8 cellular contexts compared by ENCODE assay signal in genomic region chr6:692858-693736, GRCh38. TPM values are rescaled to one million over a fixed set of nuclear protein-coding genes. Genes with fewer than 3 reads are reported as not detected.
DNase-seq lines count a peak whose midpoint lies in the region; ATAC-seq and TF ChIP-seq lines count a peak whose summit lies in the region.

Gene EXOC2 (minus strand): TSS chr6:693139. CDS start chr6:637818, 55,321 bp downstream.

- H3K36me3 ChIP-seq in HAP-1 (replicated peaks) (no peaks in the 10 kb centered on the region), MM.1S (replicated peaks; ENCODE audit: insufficient read depth, low read length) (no peaks in the 10 kb centered on the region), parathyroid adenoma (ENCODE audit: control insufficient read depth, insufficient read depth, low read length) (no peaks in the 10 kb centered on the region), thyroid gland (no peaks in the 10 kb centered on the region)

- ATAC-seq in activated naive CD8-positive, alpha-beta T cell treated with anti-CD3 and anti-CD28 coated beads, Interleukin-2, amount 10 ng/mL, durations not matched to agents 7 days and 5 days (ENCODE audit: low read depth) = peak; percentile 74
- ATAC-seq in Right ventricle myocardium superior (ENCODE audit: poor library complexity) = peak; percentile 99

- 0 out of 2 replicates have a peak, but pooled peaks cover 3% of the 10 kb centered on the region for H4K20me1 ChIP-seq in MM.1S (ENCODE audit: insufficient read depth, low read length)

- DNase-seq in GM10266 (ENCODE audit: extremely low spot score) (peak; percentile 94), HAP-1 (ENCODE audit: low spot score in 2 of 2) (peak; percentile 79 to 91), MM.1S (peak; percentile 87), SW 1271 (lab: John Stamatoyannopoulos, UW) (peak; percentile 78 to 81), Right ventricle myocardium superior (peak; percentile 92), thyroid gland (peak; percentile 86 to 88)
- DNase-seq in activated naive CD8-positive, alpha-beta T cell treated with anti-CD3 and anti-CD28 coated beads, Interleukin-2, amount 10 ng/mL, durations not matched to agents 7 days and 5 days = peak; percentile 91

- POLR2A ChIA-PET in activated naive CD8-positive, alpha-beta T cell treated with anti-CD3 and anti-CD28 coated beads, Interleukin-2, amount 10 ng/mL, durations not matched to agents 7 days and 5 days (lab: Charles Lee) = interaction anchor here (1.0 to 2.6 kb wide), 9 partner anchors 8 to 301 kb away, joined by 3 to 29 read pairs (median 5); partner anchors contain the start of gene IRF4

- H3K9ac ChIP-seq in MM.1S (ENCODE audit: low read length) = peak within 1 kb of the TSS; percentile 74
- peak within 1 kb of the TSS; percentile 33 for H3K9ac ChIP-seq in parathyroid adenoma

- no peaks in the 10 kb centered on the region for H3K27me3 ChIP-seq in HAP-1 (ENCODE audit: low read depth)
- H3K27me3 ChIP-seq in MM.1S (replicated peaks; ENCODE audit: insufficient read depth, low read length) = no peaks in the 10 kb centered on the region
- H3K27me3 ChIP-seq in parathyroid adenoma (ENCODE audit: control insufficient read depth, insufficient read depth, low read length) = no peaks in the 10 kb centered on the region
- H3K27me3 ChIP-seq in thyroid gland = no peaks in the 10 kb centered on the region

- H3K4me2 ChIP-seq in MM.1S (ENCODE audit: low read depth, low read length) = peak within 1 kb of the TSS; percentile 94
- H3K4me2 ChIP-seq in parathyroid adenoma (ENCODE audit: low read length) = peak within 1 kb of the TSS; percentile 95

- intact Hi-C loops in Right ventricle myocardium superior (cut with DNase I) = no loop called here
- intact Hi-C loops in thyroid gland (cut with DNase I) = no loop called here

- peak within 1 kb of the TSS; percentile 99 for H2AFZ ChIP-seq in MM.1S (ENCODE audit: low read length)
- H2AFZ ChIP-seq in parathyroid adenoma = peak within 1 kb of the TSS; percentile 98

- no peaks in the 10 kb centered on the region for H3K9me3 Mint-ChIP-seq in activated naive CD8-positive, alpha-beta T cell treated with anti-CD3 and anti-CD28 coated beads, Interleukin-2, amount 10 ng/mL, durations not matched to agents 7 days and 5 days

- H3K4me3 ChIP-seq in HAP-1 (peak within 1 kb of the TSS; percentile 88), MM.1S (ENCODE audit: low read length) (peak within 1 kb of the TSS; percentile 92), parathyroid adenoma (ENCODE audit: low read depth, low read length) (peak within 1 kb of the TSS; percentile 71), thyroid gland (replicated peaks in 1 of 3) (peak within 1 kb of the TSS; percentile 29 to 96 (median 85))

- peak within 1 kb of the TSS; percentile 96 for H3K27ac Mint-ChIP-seq in activated naive CD8-positive, alpha-beta T cell treated with anti-CD3 and anti-CD28 coated beads, Interleukin-2, amount 10 ng/mL, durations not matched to agents 7 days and 5 days

- H3K4me3 Mint-ChIP-seq in activated naive CD8-positive, alpha-beta T cell treated with anti-CD3 and anti-CD28 coated beads, Interleukin-2, amount 10 ng/mL, durations not matched to agents 7 days and 5 days = peak within 1 kb of the TSS; percentile 97

- H3K79me2 ChIP-seq in MM.1S (ENCODE audit: low read length) = peaks cover 39% of the 10 kb centered on the region
- peaks cover 25% of the 10 kb centered on the region for H3K79me2 ChIP-seq in parathyroid adenoma

- TF ChIP-seq CTCF in GM10266 (IDR thresholded peaks at IDR 0.05; ENCODE audit: control insufficient read depth, insufficient read depth, low read depth, missing control alignments) (no peak), MM.1S (IDR thresholded peaks at IDR 0.05; ENCODE audit: low read length) (no peak), parathyroid adenoma (IDR thresholded peaks at IDR 0.05) (no peak), thyroid gland (IDR thresholded peaks at IDR 0.05) (no peak)

- peaks cover 8% of the 10 kb centered on the region for H3K4me1 ChIP-seq in HAP-1
- H3K4me1 ChIP-seq in MM.1S (ENCODE audit: low read length) = peaks cover 8% of the 10 kb centered on the region
- peaks cover 2% of the 10 kb centered on the region for H3K4me1 ChIP-seq in parathyroid adenoma
- peaks cover 12 to 15% of the 10 kb centered on the region in 2 donors for H3K4me1 ChIP-seq in thyroid gland

- H3K9me2 ChIP-seq in MM.1S (replicated peaks; ENCODE audit: insufficient read depth, low read length) = no peaks in the 10 kb centered on the region

- H3K27ac ChIP-seq in MM.1S (ENCODE audit: low read length) (peak within 1 kb of the TSS; percentile 67; the same call in 1 of the 2 replicates), parathyroid adenoma (peak within 1 kb of the TSS; percentile 74), thyroid gland (peak within 1 kb of the TSS; percentile 72 to 89 (median 84))

- TF ChIP-seq POLR2A in thyroid gland (IDR thresholded peaks at IDR 0.05) = peak in 1 of 2 donors; percentile 72

- H3K4me1 Mint-ChIP-seq in activated naive CD8-positive, alpha-beta T cell treated with anti-CD3 and anti-CD28 coated beads, Interleukin-2, amount 10 ng/mL, durations not matched to agents 7 days and 5 days = peaks cover 27% of the 10 kb centered on the region

- H3K36me3 Mint-ChIP-seq in activated naive CD8-positive, alpha-beta T cell treated with anti-CD3 and anti-CD28 coated beads, Interleukin-2, amount 10 ng/mL, durations not matched to agents 7 days and 5 days = peaks cover 2% of the 10 kb centered on the region

- peaks cover 10% of the 10 kb centered on the region; the same call in 1 of the 2 replicates for H3F3A ChIP-seq in MM.1S (ENCODE audit: insufficient read depth, low read length)

- WGBS in thyroid gland, 2 donors = 4 to 22% methylated on average over 8 to 41 of the region's 64 CpGs

- in situ Hi-C loops in HAP-1 (cut with MboI; ENCODE audit: low sequenced_read_pairs) = no loop called here

- H3K27me3 Mint-ChIP-seq in activated naive CD8-positive, alpha-beta T cell treated with anti-CD3 and anti-CD28 coated beads, Interleukin-2, amount 10 ng/mL, durations not matched to agents 7 days and 5 days = no peaks in the 10 kb centered on the region

- H3K9me3 ChIP-seq in HAP-1 = no peaks in the 10 kb centered on the region
- no peaks in the 10 kb centered on the region for H3K9me3 ChIP-seq in MM.1S (replicated peaks; ENCODE audit: insufficient read depth, low read length)
- no peaks in the 10 kb centered on the region for H3K9me3 ChIP-seq in parathyroid adenoma (ENCODE audit: control insufficient read depth, low read length)
- H3K9me3 ChIP-seq in thyroid gland = no peaks in the 10 kb centered on the region

RNA-seq across cellular contexts. Expression of gene EXOC2, which starts in this region (rescaled TPM):
- 10 to 100 TPM; 31.9 to 35.4 TPM for total RNA-seq in activated naive CD8-positive, alpha-beta T cell treated with anti-CD3 and anti-CD28 coated beads, Interleukin-2, amount 10 ng/mL, durations not matched to agents 7 days and 5 days
- total RNA-seq in Right ventricle myocardium superior (11.3 TPM), thyroid gland (10 to 100 TPM; 25.6 to 37.1 (median 30.8) TPM)

Comparison
In these comparisons a context has a peak if more than half of its experiments do, and no peak if none do; other contexts are left out.
1. Peak in every context shown above with its lines: DNase-seq, ATAC-seq, H3K4me3 ChIP-seq and H3K27ac ChIP-seq.